27 cellular contexts compared by ENCODE assay signal in the genomic region with DNA sequence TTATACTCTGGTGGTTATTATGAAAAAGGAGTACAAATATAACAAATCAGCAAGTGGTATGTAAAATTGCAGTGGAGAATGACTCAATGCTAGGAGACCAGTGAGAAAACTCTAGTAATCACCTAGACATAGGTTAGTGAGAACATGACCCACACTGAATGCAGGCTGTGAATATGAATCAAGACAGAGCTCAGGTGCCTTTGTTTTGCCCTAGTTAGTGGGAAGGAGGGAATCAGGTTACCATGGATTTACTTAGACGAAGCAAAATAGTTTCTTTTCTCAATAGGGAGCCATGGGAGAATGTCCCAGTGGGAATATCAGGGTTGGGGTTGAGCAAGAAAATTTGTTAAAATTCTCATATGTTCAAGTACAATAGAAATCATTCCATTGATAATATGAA.
"Had no signal": no experiment of that assay in that cellular context is flagged by ENCODE, and none has a peak within 500 bp of the region (broad histone marks: within the 10 kb centered on the region; RNA-seq: fewer than 3 reads in every experiment).

No MANE protein-coding gene starts in this region.

- H3K4me3 ChIP-seq: breast epithelium, gastroesophageal sphincter, hepatocyte, left ventricle myocardium inferior, lung, testis, transverse colon had no signal

- H3K36me3 Mint-ChIP-seq: natural killer cell had no signal

- H3K27ac Mint-ChIP-seq: activated CD4-positive, alpha-beta memory T cell treated with anti-CD3 and anti-CD28 coated beads, Interleukin-2, amount 10 ng/mL, durations not matched to agents 7 days and 5 days; activated CD4-positive, alpha-beta T cell treated with anti-CD3 and anti-CD28 coated beads, Interleukin-2, amount 10 ng/mL, durations not matched to agents 24 days and 14 days; activated naive CD8-positive, alpha-beta T cell treated with anti-CD3 and anti-CD28 coated beads, Interleukin-2, amount 50 U/mL, for 24 hours; activated T-cell treated with anti-CD3 and anti-CD28 coated beads, Interleukin-2, amount 50 U/mL, for 24 hours; natural killer cell; T-helper 17 cell had no signal

- H3K9me3 Mint-ChIP-seq: activated CD4-positive, alpha-beta memory T cell treated with anti-CD3 and anti-CD28 coated beads, Interleukin-2, amount 10 ng/mL, durations not matched to agents 7 days and 5 days; activated CD4-positive, alpha-beta T cell treated with anti-CD3 and anti-CD28 coated beads, Interleukin-2, amount 10 ng/mL, durations not matched to agents 24 days and 14 days; activated naive CD8-positive, alpha-beta T cell treated with anti-CD3 and anti-CD28 coated beads, Interleukin-2, amount 50 U/mL, for 24 hours; activated T-cell treated with anti-CD3 and anti-CD28 coated beads, Interleukin-2, amount 50 U/mL, for 24 hours; natural killer cell had no signal

- H3K27me3 ChIP-seq: breast epithelium, gastroesophageal sphincter, hepatocyte, testis, transverse colon had no signal

- H3K36me3 ChIP-seq: breast epithelium, gastroesophageal sphincter, left ventricle myocardium inferior, transverse colon, WERI-Rb-1 had no signal

- H3K27ac ChIP-seq: breast epithelium, gastroesophageal sphincter, hepatocyte, left ventricle myocardium inferior, testis, transverse colon, WERI-Rb-1 had no signal

- DNase-seq: activated CD4-positive, alpha-beta memory T cell treated with anti-CD3 and anti-CD28 coated beads, Interleukin-2, amount 10 ng/mL, durations not matched to agents 7 days and 5 days; activated CD4-positive, alpha-beta T cell treated with anti-CD3 and anti-CD28 coated beads, Interleukin-2, amount 10 ng/mL, durations not matched to agents 24 days and 14 days; activated CD4-positive, CD25-positive, alpha-beta regulatory T cell treated with anti-CD3 and anti-CD28 coated beads, Interleukin-2, amount 50 U/mL, for 72 hours; activated CD8-positive, alpha-beta memory T cell treated with anti-CD3 and anti-CD28 coated beads, Interleukin-2, amount 50 U/mL, for 48 hours; activated gamma-delta T cell; activated naive CD4-positive, alpha-beta T cell treated with anti-CD3 and anti-CD28 coated beads, Interleukin-2, amount 50 U/mL, for 16 hours; activated naive CD8-positive, alpha-beta T cell treated with anti-CD3 and anti-CD28 coated beads, Interleukin-2, amount 50 U/mL, for 24 hours; activated T-cell treated with anti-CD3 and anti-CD28 coated beads, Interleukin-2, amount 50 U/mL, for 24 hours; amygdala; central memory CD4-positive, alpha-beta T cell; islet precursor cell; left ventricle myocardium inferior; mesendoderm; natural killer cell; posterior cingulate gyrus; right cardiac atrium; stimulated activated CD4-positive, alpha-beta T cell treated with anti-CD3 and anti-CD28 coated beads, Interleukin-4, amount 100 ng/mL, for 1 hour; stimulated activated naive CD8-positive, alpha-beta T cell treated with anti-CD3 and anti-CD28 coated beads, Interleukin-15, Interleukin-2, amounts not matched to agents 100 U/mL and 50 U/mL, for 24 hours; T-helper 17 cell; T1000; testis; transverse colon; WERI-Rb-1 had no signal

- H3K27me3 Mint-ChIP-seq: activated naive CD8-positive, alpha-beta T cell treated with anti-CD3 and anti-CD28 coated beads, Interleukin-2, amount 50 U/mL, for 24 hours; activated T-cell treated with anti-CD3 and anti-CD28 coated beads, Interleukin-2, amount 50 U/mL, for 24 hours had no signal

- H3K4me3 Mint-ChIP-seq: activated CD4-positive, alpha-beta memory T cell treated with anti-CD3 and anti-CD28 coated beads, Interleukin-2, amount 10 ng/mL, durations not matched to agents 7 days and 5 days; activated CD4-positive, alpha-beta T cell treated with anti-CD3 and anti-CD28 coated beads, Interleukin-2, amount 10 ng/mL, durations not matched to agents 24 days and 14 days; activated naive CD8-positive, alpha-beta T cell treated with anti-CD3 and anti-CD28 coated beads, Interleukin-2, amount 50 U/mL, for 24 hours; activated T-cell treated with anti-CD3 and anti-CD28 coated beads, Interleukin-2, amount 50 U/mL, for 24 hours; natural killer cell; T-helper 17 cell had no signal

- H3K4me1 Mint-ChIP-seq: activated CD4-positive, alpha-beta memory T cell treated with anti-CD3 and anti-CD28 coated beads, Interleukin-2, amount 10 ng/mL, durations not matched to agents 7 days and 5 days; activated CD4-positive, alpha-beta T cell treated with anti-CD3 and anti-CD28 coated beads, Interleukin-2, amount 10 ng/mL, durations not matched to agents 24 days and 14 days; activated naive CD8-positive, alpha-beta T cell treated with anti-CD3 and anti-CD28 coated beads, Interleukin-2, amount 50 U/mL, for 24 hours; natural killer cell; T-helper 17 cell had no signal

- H3K9me3 ChIP-seq: testis, transverse colon had no signal

- H3K4me1 ChIP-seq: breast epithelium, gastroesophageal sphincter, left ventricle myocardium inferior, testis, transverse colon had no signal

- ATAC-seq: activated naive CD8-positive, alpha-beta T cell treated with anti-CD3 and anti-CD28 coated beads, Interleukin-2, amount 50 U/mL, for 24 hours; gastroesophageal sphincter; natural killer cell; right cardiac atrium; stimulated activated naive CD8-positive, alpha-beta T cell treated with anti-CD3 and anti-CD28 coated beads, Interleukin-15, Interleukin-2, amounts not matched to agents 100 U/mL and 50 U/mL, for 24 hours; T-helper 17 cell had no signal
